21 cellular contexts compared by ENCODE assay signal in genomic region chr5:142745268-142745667, GRCh38. TPM values are rescaled to one million over a fixed set of nuclear protein-coding genes. Genes with fewer than 3 reads are reported as not detected.
"Had no signal": no experiment of that assay in that cellular context is flagged by ENCODE, and none has a peak within 500 bp of the region (broad histone marks: within the 10 kb centered on the region; RNA-seq: fewer than 3 reads in every experiment).

No MANE protein-coding gene starts in this region.

- DNase-seq: dorsolateral prefrontal cortex; effector CD4-positive, alpha-beta T cell; foreskin melanocyte; kidney; left lung; lower lobe of right lung; naive thymus-derived CD8-positive, alpha-beta T cell; nephron progenitor cell; nucleus accumbens; posterior cingulate gyrus; psoas muscle; right lobe of liver; small intestine; stimulated activated CD4-positive, alpha-beta T cell treated with anti-CD3 and anti-CD28 coated beads, Interleukin-15, amount 100 ng/mL, for 24 hours; stimulated activated CD4-positive, alpha-beta T cell treated with anti-CD3 and anti-CD28 coated beads, Interleukin-2, amount 100 ng/mL, for 48 hours; stimulated activated naive B cell treated with anti-CD40 and anti-IgM and Interleukin-4, amounts not matched to agents 10 μg/mL and 1 μg/mL and 100 μg/mL, for 72 hours; upper lobe of left lung had no signal

- H3K9me3 ChIP-seq: esophagus muscularis mucosa, left lung, lower lobe of right lung, psoas muscle, right lobe of liver, thoracic aorta, tibial nerve, upper lobe of left lung had no signal

- H3K27ac ChIP-seq: dorsolateral prefrontal cortex, hepatocyte, left lung, psoas muscle, right lobe of liver, thoracic aorta, tibial nerve had no signal

- ATAC-seq: left lung; lower lobe of right lung; naive thymus-derived CD8-positive, alpha-beta T cell; right lobe of liver; stimulated activated naive B cell treated with anti-CD40 and anti-IgM and Interleukin-4, amounts not matched to agents 10 μg/mL and 1 μg/mL and 100 μg/mL, for 72 hours had no signal

- H3K36me3 ChIP-seq: esophagus muscularis mucosa, left lung, lower lobe of right lung, right lobe of liver, thoracic aorta, tibial nerve, upper lobe of left lung had no signal

- H3K4me3 ChIP-seq: dorsolateral prefrontal cortex, esophagus muscularis mucosa, hepatocyte, left lung, lower lobe of right lung, psoas muscle, right lobe of liver, thoracic aorta, tibial nerve, upper lobe of left lung had no signal

- H3K27me3 ChIP-seq: esophagus muscularis mucosa, hepatocyte, left lung, right lobe of liver, tibial nerve, upper lobe of left lung had no signal

RNA-seq across cellular contexts. Expression of gene FGF1, which starts 59.4 kb away (rescaled TPM):
- total RNA-seq: naive thymus-derived CD8-positive, alpha-beta T cell had no signal
- polyA plus RNA-seq: naive thymus-derived CD8-positive, alpha-beta T cell had no signal
